ENCODE assay signal across 1 cellular context in genomic region chr2:216080048-216080447, GRCh38. TPM values are rescaled to one million over a fixed set of nuclear protein-coding genes. Genes with fewer than 3 reads are reported as not detected.
"Had no signal": no experiment of that assay in that cellular context is flagged by ENCODE, and none has a peak within 500 bp of the region (broad histone marks: within the 10 kb centered on the region; RNA-seq: fewer than 3 reads in every experiment).

No MANE protein-coding gene starts in this region.

RNA-seq across cellular contexts. Expression of gene TMEM169, which starts 1.7 kb away (rescaled TPM):
- polyA plus RNA-seq: aorta had no signal
